Comparison of ENCODE assay signal across 7 cellular contexts in genomic region chrY:3003510-3003817, GRCh38.
DNase-seq lines count a peak whose midpoint lies in the region; ATAC-seq and FAIRE-seq lines count a peak whose summit lies in the region.

No MANE protein-coding gene starts in this region.

- no peak for FAIRE-seq in HTR-8/SVneo (lab: Jason Lieb, UNC)

- H3K27ac ChIP-seq in skin epidermis, result peak overlapping the region in 12 of 21 experiments; percentile 63 to 93 (median 82)

- DNase-seq in Jurkat, Clone E6-1 (ENCODE audit: low read depth, low spot score), result no peak
- DNase-seq in epidermal melanocyte (ENCODE audit: insufficient read length, low spot score), result peak; percentile 33
- no peak for DNase-seq in HTR-8/SVneo (ENCODE audit: insufficient read length, low spot score)
- no peak for DNase-seq in NCI-H2107 (lab: John Stamatoyannopoulos, UW)
- DNase-seq in RKO (ENCODE audit: low spot score), result no peak

- peak; percentile 10 for ATAC-seq in GM21367 (IDR thresholded peaks at IDR 0.05; ENCODE audit: unreplicated experiment)

- peak overlapping the region; percentile 52 for H3K4me3 ChIP-seq in Jurkat, Clone E6-1 (ENCODE audit: low read length)
- peak overlapping the region in 6 of 7 experiments; percentile 33 to 45 (median 38) for H3K4me3 ChIP-seq in skin epidermis
